In genomic region chr1:30395631-30396030, GRCh38 we compare ENCODE assay signal across 32 cellular contexts.
"Had no signal": no experiment of that assay in that cellular context is flagged by ENCODE, and none has a peak within 500 bp of the region (broad histone marks: within the 10 kb centered on the region; RNA-seq: fewer than 3 reads in every experiment).

No MANE protein-coding gene starts in this region.

- ATAC-seq: activated CD4-positive, alpha-beta T cell treated with anti-CD3 and anti-CD28 coated beads for 36 hours; activated CD4-positive, CD25-positive, alpha-beta regulatory T cell treated with anti-CD3 and anti-CD28 coated beads, Interleukin-2, amount 50 U/mL, for 24 hours; activated CD8-positive, alpha-beta memory T cell treated with anti-CD3 and anti-CD28 coated beads, Interleukin-2, amount 10 ng/mL, durations not matched to agents 7 days and 5 days; activated CD8-positive, alpha-beta T cell treated with anti-CD3 and anti-CD28 coated beads for 36 hours; activated CD8-positive, alpha-beta T cell treated with anti-CD3 and anti-CD28 coated beads, Interleukin-2, amount 10 ng/mL, durations not matched to agents 7 days and 5 days; T-cell; T-helper 17 cell; WTC11 had no signal

- DNase-seq: activated B cell treated with CpG ODN at 0.5 μM for 24 hours; activated CD4-positive, alpha-beta memory T cell treated with anti-CD3 and anti-CD28 coated beads for 36 hours; activated CD4-positive, alpha-beta memory T cell treated with anti-CD3 and anti-CD28 coated beads, Interleukin-2, amount 10 ng/mL, durations not matched to agents 7 days and 5 days; activated CD4-positive, alpha-beta T cell treated with anti-CD3 and anti-CD28 coated beads for 1 hour; activated CD4-positive, alpha-beta T cell treated with anti-CD3 and anti-CD28 coated beads for 36 hours; activated CD4-positive, alpha-beta T cell treated with anti-CD3 and anti-CD28 coated beads for 4 hours; activated CD4-positive, alpha-beta T cell treated with anti-CD3 and anti-CD28 coated beads for 48 hours; activated CD4-positive, alpha-beta T cell treated with anti-CD3 and anti-CD28 coated beads, Interleukin-2, amount 10 ng/mL, durations not matched to agents 24 days and 14 days; activated CD4-positive, alpha-beta T cell treated with anti-CD3 and anti-CD28 coated beads, Interleukin-2, amount 10 ng/mL, durations not matched to agents 7 days and 5 days; activated CD4-positive, alpha-beta T cell treated with anti-CD3 and anti-CD28 coated beads, Interleukin-2, amount 50 U/mL, for 1 hour; activated CD4-positive, alpha-beta T cell treated with anti-CD3 and anti-CD28 coated beads, Interleukin-2, amount 50 U/mL, for 4 hours; activated CD4-positive, alpha-beta T cell treated with anti-CD3 and anti-CD28 coated beads, Interleukin-2, amount 50 U/mL, for 48 hours; activated CD4-positive, CD25-positive, alpha-beta regulatory T cell; activated CD4-positive, CD25-positive, alpha-beta regulatory T cell treated with anti-CD3 and anti-CD28 coated beads, Interleukin-2, amount 50 U/mL, for 72 hours; activated CD8-positive, alpha-beta memory T cell treated with anti-CD3 and anti-CD28 coated beads for 24 hours; activated CD8-positive, alpha-beta memory T cell treated with anti-CD3 and anti-CD28 coated beads, Interleukin-2, amount 10 ng/mL, durations not matched to agents 7 days and 5 days; activated CD8-positive, alpha-beta memory T cell treated with anti-CD3 and anti-CD28 coated beads, Interleukin-2, amount 50 U/mL, for 4 hours; activated CD8-positive, alpha-beta memory T cell treated with anti-CD3 and anti-CD28 coated beads, Interleukin-2, amount 50 U/mL, for 48 hours; activated CD8-positive, alpha-beta T cell treated with anti-CD3 and anti-CD28 coated beads for 36 hours; activated CD8-positive, alpha-beta T cell treated with anti-CD3 and anti-CD28 coated beads, Interleukin-2, amount 10 ng/mL, durations not matched to agents 7 days and 5 days; activated T-cell treated with anti-CD3 and anti-CD28 coated beads for 4 hours; T-cell; T-helper 1 cell; T-helper 17 cell; T-helper 2 cell; T-helper 9 cell; T1000; WERI-Rb-1 had no signal

- FAIRE-seq: TTC549 had no signal

- H3K36me3 ChIP-seq: WERI-Rb-1 had no signal

- H3K27ac ChIP-seq: VCaP, WERI-Rb-1 had no signal
